11 cellular contexts compared by ENCODE assay signal in the genomic region with DNA sequence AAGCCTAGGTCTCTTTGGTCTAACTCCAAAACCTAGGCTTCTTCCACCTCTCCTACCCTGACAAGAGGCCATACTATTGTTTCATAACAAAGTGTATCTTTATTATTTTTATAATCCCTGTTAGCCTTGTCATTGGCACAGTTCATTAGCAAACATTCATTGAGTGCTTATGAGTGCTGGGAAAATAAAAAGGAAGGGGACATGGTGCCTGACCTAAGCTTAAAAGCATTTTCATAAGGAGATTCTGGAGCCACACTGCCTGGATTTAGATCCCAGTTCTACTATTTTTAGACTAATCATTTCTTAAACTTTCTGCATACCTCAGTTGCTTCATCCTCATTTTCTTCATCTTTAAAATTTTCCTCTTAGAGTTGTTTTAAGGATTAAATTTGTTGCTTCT.
DNase-seq lines count a peak whose midpoint lies in the region; ATAC-seq and TF ChIP-seq lines count a peak whose summit lies in the region.
"Had no signal": no experiment of that assay in that cellular context is flagged by ENCODE, and none has a peak within 500 bp of the region (broad histone marks: within the 10 kb centered on the region; RNA-seq: fewer than 3 reads in every experiment).

No MANE protein-coding gene starts in this region.

- H3K9ac ChIP-seq in OCI-LY3 (ENCODE audit: low read length) = peak overlapping the region; percentile 84

- peak overlapping the region; percentile 75 for H3K4me2 ChIP-seq in OCI-LY3 (ENCODE audit: low read length)

- DNase-seq in left lung = no peak
- no peak for DNase-seq in NCI-H1694 treated with DMSO at 0.1 percent for 48 hours (lab: John Stamatoyannopoulos, UW)
- no peak for DNase-seq in putamen (ENCODE audit: low spot score)
- DNase-seq: H9, NCI-H187 treated with DMSO at 0.1 percent for 48 hours, posterior cingulate gyrus had no signal

- H3K27me3 ChIP-seq in ACC112 (ENCODE audit: insufficient read depth, low read length) (no peaks in the 10 kb centered on the region), OCI-LY3 (ENCODE audit: low read depth, low read length) (no peaks in the 10 kb centered on the region), left lung (no peaks in the 10 kb centered on the region)

- no peak overlapping the region for H3K4me3 ChIP-seq in ACC112 (ENCODE audit: low read depth, low read length)
- peak overlapping the region; percentile 56 for H3K4me3 ChIP-seq in OCI-LY3 (ENCODE audit: low read length)
- H3K4me3 ChIP-seq in left lung = no peak overlapping the region

- no peaks in the 10 kb centered on the region for H3K36me3 ChIP-seq in ACC112 (ENCODE audit: insufficient read depth, low read length)
- no peaks in the 10 kb centered on the region for H3K36me3 ChIP-seq in OCI-LY3 (replicated peaks; ENCODE audit: low read depth, low read length)
- no peaks in the 10 kb centered on the region for H3K36me3 ChIP-seq in left lung

- peaks cover 11% of the 10 kb centered on the region for H3K4me1 ChIP-seq in ACC112 (ENCODE audit: control insufficient read depth, insufficient read depth, low read length, unreplicated experiment)
- H3K4me1 ChIP-seq in OCI-LY3 (ENCODE audit: low read length) = peaks cover 97% of the 10 kb centered on the region
- peaks cover 22 to 31% of the 10 kb centered on the region in 2 donors for H3K4me1 ChIP-seq in left lung

- no peaks in the 10 kb centered on the region for H4K20me1 ChIP-seq in OCI-LY3 (ENCODE audit: insufficient read depth, low read length)

- H3K27ac ChIP-seq in ACC112 (ENCODE audit: low read depth, low read length) (peak overlapping the region; percentile 23; the same call in 1 of the 2 replicates), OCI-LY3 (ENCODE audit: low read length) (peak overlapping the region; percentile 100), left lung (peak overlapping the region; percentile 57 to 77)

- intact Hi-C loops in left lung (cut with DNase I) = no loop called here

- H3K79me2 ChIP-seq in ACC112 (ENCODE audit: control insufficient read depth, insufficient read depth, low read length, unreplicated experiment) = no peaks in the 10 kb centered on the region
- H3K79me2 ChIP-seq in OCI-LY3 (ENCODE audit: low read length) = peaks cover 29% of the 10 kb centered on the region

- TF ChIP-seq CTCF in OCI-LY3 (IDR thresholded peaks at IDR 0.05; ENCODE audit: low read depth, low read length) (no peak), left lung (IDR thresholded peaks at IDR 0.05) (no peak)

- no peak overlapping the region for H2AFZ ChIP-seq in ACC112 (ENCODE audit: low read length, unreplicated experiment)
- H2AFZ ChIP-seq in OCI-LY3 (ENCODE audit: low read depth, low read length) = no peak overlapping the region

- peak; percentile 2 for ATAC-seq in GM18502 (IDR thresholded peaks at IDR 0.05; ENCODE audit: poor library complexity, unreplicated experiment)
- peak; percentile 78 for ATAC-seq in left lung
- ATAC-seq in GM19452 (IDR thresholded peaks at IDR 0.05; ENCODE audit: unreplicated experiment) = no peak
- ATAC-seq in HG03196 (IDR thresholded peaks at IDR 0.05; ENCODE audit: unreplicated experiment) = no peak

- H3K9me3 ChIP-seq in OCI-LY3 (ENCODE audit: insufficient read depth, low read length) (no peaks in the 10 kb centered on the region), left lung (no peaks in the 10 kb centered on the region)

Comparison
In these comparisons a context has a peak if more than half of its experiments do, and no peak if none do; other contexts are left out.
1. H3K27ac ChIP-seq: peak in every context shown above with its lines; median percentile 100 in OCI-LY3; 67 in left lung; 23 in ACC112.
2. ATAC-seq: peak in GM18502 (single experiment) and left lung (single experiment); none in GM19452 (single experiment) and HG03196 (single experiment).